Comparison of ENCODE assay signal across 30 cellular contexts in genomic region chrX:123311486-123311885, GRCh38.
"Had no signal": no experiment of that assay in that cellular context is flagged by ENCODE, and none has a peak within 500 bp of the region (broad histone marks: within the 10 kb centered on the region; RNA-seq: fewer than 3 reads in every experiment).

No MANE protein-coding gene starts in this region.

- ATAC-seq: activated CD4-positive, alpha-beta T cell treated with anti-CD3 and anti-CD28 coated beads for 36 hours; activated CD8-positive, alpha-beta memory T cell treated with anti-CD3 and anti-CD28 coated beads, Interleukin-2, amount 10 ng/mL, durations not matched to agents 7 days and 5 days; activated CD8-positive, alpha-beta T cell treated with anti-CD3 and anti-CD28 coated beads, Interleukin-2, amount 10 ng/mL, durations not matched to agents 7 days and 5 days; activated naive CD4-positive, alpha-beta T cell treated with anti-CD3 and anti-CD28 coated beads, Interleukin-2, amount 50 U/mL, for 72 hours; esophagus mucosa; T-helper 17 cell had no signal

- H3K4me3 Mint-ChIP-seq: activated B cell treated with CpG ODN at 0.5 μM for 24 hours; activated CD4-positive, alpha-beta memory T cell treated with anti-CD3 and anti-CD28 coated beads for 36 hours; activated CD4-positive, alpha-beta T cell treated with anti-CD3 and anti-CD28 coated beads for 36 hours; activated CD4-positive, alpha-beta T cell treated with anti-CD3 and anti-CD28 coated beads, Interleukin-2, amount 10 ng/mL, durations not matched to agents 24 days and 14 days; activated CD8-positive, alpha-beta memory T cell treated with anti-CD3 and anti-CD28 coated beads, Interleukin-2, amount 10 ng/mL, durations not matched to agents 7 days and 5 days; activated CD8-positive, alpha-beta T cell treated with anti-CD3 and anti-CD28 coated beads, Interleukin-2, amount 10 ng/mL, durations not matched to agents 7 days and 5 days; activated naive CD4-positive, alpha-beta T cell treated with anti-CD3 and anti-CD28 coated beads, Interleukin-2, amount 10 ng/mL, durations not matched to agents 7 days and 5 days; activated naive CD8-positive, alpha-beta T cell treated with anti-CD3 and anti-CD28 coated beads, Interleukin-2, amount 10 ng/mL, durations not matched to agents 7 days and 5 days; central memory CD8-positive, alpha-beta T cell; T-helper 17 cell; T-helper 2 cell treated with Interferon-gamma antibody and Interleukin-4, amounts not matched to agents 5 μg/mL and 100 μg/mL, for 36 hours had no signal

- H3K4me1 ChIP-seq: ascending aorta had no signal

- H3K4me3 ChIP-seq: ascending aorta had no signal

- DNase-seq: activated B cell treated with CpG ODN at 0.5 μM for 24 hours; activated CD4-positive, alpha-beta memory T cell treated with anti-CD3 and anti-CD28 coated beads for 36 hours; activated CD4-positive, alpha-beta T cell treated with anti-CD3 and anti-CD28 coated beads for 36 hours; activated CD4-positive, alpha-beta T cell treated with anti-CD3 and anti-CD28 coated beads, Interleukin-2, amount 10 ng/mL, durations not matched to agents 24 days and 14 days; activated CD4-positive, CD25-positive, alpha-beta regulatory T cell treated with anti-CD3 and anti-CD28 coated beads, Interleukin-2, amount 50 U/mL, for 72 hours; activated CD8-positive, alpha-beta memory T cell treated with anti-CD3 and anti-CD28 coated beads, Interleukin-2, amount 10 ng/mL, durations not matched to agents 7 days and 5 days; activated CD8-positive, alpha-beta memory T cell treated with anti-CD3 and anti-CD28 coated beads, Interleukin-2, amount 50 U/mL, for 4 hours; activated CD8-positive, alpha-beta T cell treated with anti-CD3 and anti-CD28 coated beads, Interleukin-2, amount 10 ng/mL, durations not matched to agents 7 days and 5 days; activated gamma-delta T cell; activated naive CD4-positive, alpha-beta T cell; activated naive CD4-positive, alpha-beta T cell treated with anti-CD3 and anti-CD28 coated beads, Interleukin-2, amount 10 ng/mL, durations not matched to agents 7 days and 5 days; activated naive CD8-positive, alpha-beta T cell treated with anti-CD3 and anti-CD28 coated beads, Interleukin-2, amount 10 ng/mL, durations not matched to agents 7 days and 5 days; activated T-cell treated with anti-CD3 and anti-CD28 coated beads, Interleukin-2, amount 50 U/mL, for 1 hour; activated T-cell treated with anti-CD3 and anti-CD28 coated beads, Interleukin-2, amount 50 U/mL, for 48 hours; brain microvascular endothelial cell; cortex of kidney; dermis blood vessel endothelial cell; effector CD4-positive, alpha-beta T cell; foreskin fibroblast; head of caudate nucleus; T-helper 1 cell; T-helper 17 cell; T1000; WERI-Rb-1 had no signal

- H3K27me3 ChIP-seq: ascending aorta, brain microvascular endothelial cell had no signal

- H3K36me3 Mint-ChIP-seq: activated CD4-positive, alpha-beta memory T cell treated with anti-CD3 and anti-CD28 coated beads for 36 hours; activated CD8-positive, alpha-beta memory T cell treated with anti-CD3 and anti-CD28 coated beads, Interleukin-2, amount 10 ng/mL, durations not matched to agents 7 days and 5 days; activated naive CD4-positive, alpha-beta T cell treated with anti-CD3 and anti-CD28 coated beads, Interleukin-2, amount 10 ng/mL, durations not matched to agents 7 days and 5 days; activated naive CD4-positive, alpha-beta T cell treated with anti-CD3 and anti-CD28 coated beads, Interleukin-2, amount 50 U/mL, for 72 hours; activated naive CD8-positive, alpha-beta T cell treated with anti-CD3 and anti-CD28 coated beads, Interleukin-2, amount 10 ng/mL, durations not matched to agents 7 days and 5 days had no signal

- H3K27ac ChIP-seq: ascending aorta, brain microvascular endothelial cell, epithelial cell of prostate, WERI-Rb-1 had no signal

- H3K9me3 Mint-ChIP-seq: activated B cell treated with CpG ODN at 0.5 μM for 24 hours; activated CD4-positive, alpha-beta memory T cell treated with anti-CD3 and anti-CD28 coated beads for 36 hours; activated CD4-positive, alpha-beta T cell treated with anti-CD3 and anti-CD28 coated beads, Interleukin-2, amount 10 ng/mL, durations not matched to agents 24 days and 14 days; activated naive CD4-positive, alpha-beta T cell treated with anti-CD3 and anti-CD28 coated beads, Interleukin-2, amount 10 ng/mL, durations not matched to agents 7 days and 5 days; activated naive CD8-positive, alpha-beta T cell treated with anti-CD3 and anti-CD28 coated beads, Interleukin-2, amount 10 ng/mL, durations not matched to agents 7 days and 5 days; central memory CD8-positive, alpha-beta T cell; T-helper 2 cell treated with Interferon-gamma antibody and Interleukin-4, amounts not matched to agents 5 μg/mL and 100 μg/mL, for 36 hours had no signal

- H3K4me1 Mint-ChIP-seq: activated B cell treated with CpG ODN at 0.5 μM for 24 hours; activated CD4-positive, alpha-beta T cell treated with anti-CD3 and anti-CD28 coated beads for 36 hours; activated CD4-positive, alpha-beta T cell treated with anti-CD3 and anti-CD28 coated beads, Interleukin-2, amount 10 ng/mL, durations not matched to agents 24 days and 14 days; activated CD8-positive, alpha-beta memory T cell treated with anti-CD3 and anti-CD28 coated beads, Interleukin-2, amount 10 ng/mL, durations not matched to agents 7 days and 5 days; activated naive CD4-positive, alpha-beta T cell treated with anti-CD3 and anti-CD28 coated beads, Interleukin-2, amount 10 ng/mL, durations not matched to agents 7 days and 5 days; activated naive CD8-positive, alpha-beta T cell treated with anti-CD3 and anti-CD28 coated beads, Interleukin-2, amount 10 ng/mL, durations not matched to agents 7 days and 5 days; central memory CD8-positive, alpha-beta T cell; T-helper 17 cell had no signal

- H3K27ac Mint-ChIP-seq: activated B cell treated with CpG ODN at 0.5 μM for 24 hours; activated CD4-positive, alpha-beta memory T cell treated with anti-CD3 and anti-CD28 coated beads for 36 hours; activated CD4-positive, alpha-beta T cell treated with anti-CD3 and anti-CD28 coated beads for 36 hours; activated CD4-positive, alpha-beta T cell treated with anti-CD3 and anti-CD28 coated beads, Interleukin-2, amount 10 ng/mL, durations not matched to agents 24 days and 14 days; activated CD8-positive, alpha-beta memory T cell treated with anti-CD3 and anti-CD28 coated beads, Interleukin-2, amount 10 ng/mL, durations not matched to agents 7 days and 5 days; activated CD8-positive, alpha-beta T cell treated with anti-CD3 and anti-CD28 coated beads, Interleukin-2, amount 10 ng/mL, durations not matched to agents 7 days and 5 days; activated naive CD4-positive, alpha-beta T cell treated with anti-CD3 and anti-CD28 coated beads, Interleukin-2, amount 10 ng/mL, durations not matched to agents 7 days and 5 days; activated naive CD4-positive, alpha-beta T cell treated with anti-CD3 and anti-CD28 coated beads, Interleukin-2, amount 50 U/mL, for 72 hours; activated naive CD8-positive, alpha-beta T cell treated with anti-CD3 and anti-CD28 coated beads, Interleukin-2, amount 10 ng/mL, durations not matched to agents 7 days and 5 days; T-helper 17 cell; T-helper 2 cell treated with Interferon-gamma antibody and Interleukin-4, amounts not matched to agents 5 μg/mL and 100 μg/mL, for 36 hours had no signal

- H3K27me3 Mint-ChIP-seq: activated B cell treated with CpG ODN at 0.5 μM for 24 hours; activated CD4-positive, alpha-beta memory T cell treated with anti-CD3 and anti-CD28 coated beads for 36 hours; activated CD4-positive, alpha-beta T cell treated with anti-CD3 and anti-CD28 coated beads for 36 hours; activated CD4-positive, alpha-beta T cell treated with anti-CD3 and anti-CD28 coated beads, Interleukin-2, amount 10 ng/mL, durations not matched to agents 24 days and 14 days; activated CD8-positive, alpha-beta memory T cell treated with anti-CD3 and anti-CD28 coated beads, Interleukin-2, amount 10 ng/mL, durations not matched to agents 7 days and 5 days; activated naive CD4-positive, alpha-beta T cell treated with anti-CD3 and anti-CD28 coated beads, Interleukin-2, amount 10 ng/mL, durations not matched to agents 7 days and 5 days; activated naive CD8-positive, alpha-beta T cell treated with anti-CD3 and anti-CD28 coated beads, Interleukin-2, amount 10 ng/mL, durations not matched to agents 7 days and 5 days; central memory CD8-positive, alpha-beta T cell; T-helper 17 cell had no signal

- H3K9me3 ChIP-seq: ascending aorta had no signal

- H3K36me3 ChIP-seq: ascending aorta, brain microvascular endothelial cell, WERI-Rb-1 had no signal
